In the genomic region with DNA sequence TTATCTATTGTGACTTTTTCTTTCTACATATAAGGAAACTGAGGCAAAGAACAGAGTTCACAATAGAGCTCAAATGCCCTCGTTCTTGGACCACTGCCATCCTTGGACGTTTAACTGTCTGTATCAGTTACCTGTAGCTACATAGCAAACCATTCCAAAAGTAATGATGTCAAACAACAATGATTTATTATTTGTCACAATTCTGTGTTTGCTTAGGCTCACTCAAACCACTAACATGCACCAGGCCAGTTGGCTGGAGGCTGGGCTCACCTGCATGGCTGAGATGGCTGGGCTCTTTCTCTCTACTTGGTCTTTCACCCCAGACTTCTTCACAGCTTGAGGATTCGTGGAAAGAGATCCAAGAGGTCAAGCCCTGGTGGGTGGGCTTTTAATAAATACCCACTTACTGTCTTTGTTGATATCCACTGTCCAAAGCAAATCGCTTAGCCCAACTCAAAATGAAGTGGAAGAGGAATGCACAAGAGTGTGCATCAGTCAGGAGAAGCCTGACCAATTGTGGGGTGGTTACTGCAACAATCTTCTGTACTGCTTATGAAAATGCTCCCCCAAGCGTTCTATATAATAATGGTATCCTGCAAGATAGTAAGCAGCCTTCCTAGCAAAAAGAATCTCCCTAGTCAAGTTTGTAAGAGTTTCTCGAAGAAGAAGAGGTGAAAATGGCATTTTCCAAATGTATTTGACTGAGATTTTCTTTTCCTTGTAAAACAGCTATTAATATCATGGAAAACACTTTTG, we compare ENCODE assay signal across 14 cellular contexts.
DNase-seq lines count a peak whose midpoint lies in the region; ATAC-seq, FAIRE-seq and TF ChIP-seq lines count a peak whose summit lies in the region.
"Had no signal": no experiment of that assay in that cellular context is flagged by ENCODE, and none has a peak within 500 bp of the region (broad histone marks: within the 10 kb centered on the region; RNA-seq: fewer than 3 reads in every experiment).

No MANE protein-coding gene starts in this region.

- TF ChIP-seq POLR2A in GM12878 (IDR thresholded peaks at IDR 0.05; ENCODE audit: low read depth, low read length): no peak

- H3K27me3 ChIP-seq in AG04450 (ENCODE audit: control insufficient read depth, insufficient read depth, low read length): no peaks in the 10 kb centered on the region
- H3K27me3 ChIP-seq in GM12878 (replicated peaks in 1 of 2; ENCODE audit: control insufficient read depth in 2 of 2, insufficient read depth in 2 of 2, low read length in 1 of 2): no peaks in the 10 kb centered on the region
- H3K27me3 ChIP-seq: vagina had no signal

- 12% methylated on average over 6 of the region's 6 CpGs for WGBS in GM12878 (ENCODE audit: insufficient coverage, insufficient replicate concordance, low lambda C conversion rate, missing lambda C conversion rate)

- H3K4me1 ChIP-seq in GM12878 (ENCODE audit: control insufficient read depth, insufficient read depth, low read length): no peaks in the 10 kb centered on the region
- H3K4me1 ChIP-seq: vagina had no signal

- no peak overlapping the region for H3K4me2 ChIP-seq in GM12878 (ENCODE audit: control insufficient read depth, insufficient read depth)

- intact Hi-C loops in GM12878 (cut with micrococcal nuclease; ENCODE audit: unreplicated experiment): no loop called here

- SMC1A ChIA-PET in GM12878 (lab: Charles Lee; ENCODE audit: uncharacterized antibody, unreplicated experiment): no interaction called here

- no TSS peak for BruUV-seq in GM12878 (replicated peaks; lab: Mats Ljungman, UMichigan)

- no peak overlapping the region for H3K27ac ChIP-seq in AG04450 (ENCODE audit: low read depth, low read length)
- no peak overlapping the region for H3K27ac ChIP-seq in GM12878 (ENCODE audit: control insufficient read depth, insufficient read depth)
- H3K27ac ChIP-seq: vagina had no signal

- TF ChIP-seq CTCF in AG04450 (IDR thresholded peaks at IDR 0.05; ENCODE audit: low read depth, low read length) (peak; percentile 36), GM12878 (IDR thresholded peaks at IDR 0.05 in 2 of 3, conservative IDR thresholded peaks at IDR 0.05 in 1 of 3; ENCODE audit: control insufficient read depth in 2 of 3, extremely low read depth in 1 of 3, insufficient read depth in 1 of 3, low read depth in 3 of 3, low read length in 3 of 3) (peak in 1 of 3 experiments; percentile 26; a peak in 2 of 6 replicates)

- in situ Hi-C loops in GM12878 (cut with MboI): loop anchor here (10.0 kb wide), 1 partner anchor 1112 kb away; no protein-coding TSS in a partner anchor

- RAD21 ChIA-PET in GM12878 (lab: Charles Lee; ENCODE audit: unreplicated experiment): interaction anchor here (1.1 kb wide), 1 partner anchor 233 kb away, joined by 3 read pairs; no protein-coding TSS in a partner anchor

- TF ChIP-seq EP300 in GM12878 (IDR thresholded peaks at IDR 0.05; ENCODE audit: borderline replicate concordance in 1 of 2, control insufficient read depth in 1 of 2, low read depth in 2 of 2, low read length in 2 of 2): no peak

- no peaks in the 10 kb centered on the region for H3K36me3 ChIP-seq in GM12878 (ENCODE audit: control insufficient read depth in 2 of 2, insufficient read depth in 2 of 2, low read length in 1 of 2)
- H3K36me3 ChIP-seq: vagina had no signal

- H3K79me2 ChIP-seq in GM12878 (ENCODE audit: control insufficient read depth, insufficient read depth, low read length): no peaks in the 10 kb centered on the region

- no peak for FAIRE-seq in GM12878 (lab: Jason Lieb, UNC)
- FAIRE-seq: endothelial cell of umbilical vein had no signal

- no peaks in the 10 kb centered on the region for H3K9me3 ChIP-seq in AG04450 (ENCODE audit: control insufficient read depth, insufficient read depth, low read length)
- no peaks in the 10 kb centered on the region for H3K9me3 ChIP-seq in GM12878 (replicated peaks; ENCODE audit: control insufficient read depth, insufficient read depth, low read length)
- H3K9me3 ChIP-seq: vagina had no signal

- POLR2A ChIA-PET in AG04450 (lab: Yijun Ruan, JAX) (interaction anchor here (1.1 to 1.2 kb wide), 2 partner anchors 11 to 198 kb away, joined by 3 read pairs; no protein-coding TSS in a partner anchor), GM12878 (lab: Charles Lee) (no interaction called here)

- no peaks in the 10 kb centered on the region for H4K20me1 ChIP-seq in GM12878 (ENCODE audit: control insufficient read depth, insufficient read depth)

- H3K4me3 ChIP-seq in AG04450 (ENCODE audit: low read depth, low read length) (no peak overlapping the region), GM12878 (no peak overlapping the region)
- H3K4me3 ChIP-seq: vagina had no signal

- CTCF ChIA-PET in AG04450 (lab: Charles Lee) (interaction anchor here (0.6 to 6.3 kb wide), 7 partner anchors 15 to 605 kb away, joined by 3 to 69 read pairs (median 5); no protein-coding TSS in a partner anchor), GM12878 (lab: Yijun Ruan, JAX) (interaction anchor here (0.8 to 2.1 kb wide), 5 partner anchors 10 to 234 kb away, joined by 3 to 10 read pairs (median 5); a partner anchor contains a TSS)

- no peak overlapping the region for H3K9ac ChIP-seq in GM12878 (ENCODE audit: control insufficient read depth, insufficient read depth, low read length)

- TF ChIP-seq RAD21 in GM12878 (IDR thresholded peaks at IDR 0.05; ENCODE audit: insufficient read depth, low read depth, low read length): peak; percentile 29; the same call in 1 of the 2 replicates

- DNase-seq in AG04450 (ENCODE audit: low read depth, low spot score): no peak
- DNase-seq in NCI-H69 (lab: John Stamatoyannopoulos, UW): peak; percentile 50
- DNase-seq in GM12878 (ENCODE audit: low read depth, low spot score): no peak
- DNase-seq in UCSD-AML1 (lab: John Stamatoyannopoulos, UW; ENCODE audit: unreplicated experiment): no peak
- no peak for DNase-seq in stimulated activated naive CD4-positive, alpha-beta T cell treated with Interleukin-2 at 50 U/mL for 16 hours (lab: John Stamatoyannopoulos, UW)
- no peak for DNase-seq in pons (ENCODE audit: low spot score)
- DNase-seq: activated CD4-positive, alpha-beta T cell treated with anti-CD3 and anti-CD28 coated beads for 4 hours; NCI-H1930; stimulated activated CD4-positive, alpha-beta T cell treated with anti-CD3 and anti-CD28 coated beads, Interleukin-12 subunit alpha, Interleukin-12 subunit beta, amount 100 ng/mL, for 4 hours had no signal

- ATAC-seq in GM18867 (IDR thresholded peaks at IDR 0.05; ENCODE audit: unreplicated experiment): peak; percentile 38
- peak; percentile 41; the same call in 2 of the 3 replicates for ATAC-seq in GM12878
- ATAC-seq in GM19023 (IDR thresholded peaks at IDR 0.05; ENCODE audit: unreplicated experiment): no peak
- ATAC-seq: activated T-helper 17 cell treated with anti-CD3 and anti-CD28 coated beads, Interleukin-2, amount 50 U/mL, for 72 hours had no signal

- no peak overlapping the region for H2AFZ ChIP-seq in GM12878 (ENCODE audit: control insufficient read depth, low read depth, low read length)

TF ChIP-seq in GM12878, 131 proteins besides CTCF, POLR2A, EP300 and RAD21 (continues in another document):
- no peak for TF ChIP-seq DPF2 (IDR thresholded peaks at IDR 0.05)
- no peak for TF ChIP-seq MXI1 (IDR thresholded peaks at IDR 0.05; ENCODE audit: low read depth, low read length)
- TF ChIP-seq CBX5 (IDR thresholded peaks at IDR 0.05; ENCODE audit: low read depth): no peak
- TF ChIP-seq BRCA1 (IDR thresholded peaks at IDR 0.05; ENCODE audit: low read depth, low read length): no peak
- no peak for TF ChIP-seq HDGF (IDR thresholded peaks at IDR 0.05)
- no peak for TF ChIP-seq SP1 (IDR thresholded peaks at IDR 0.05; ENCODE audit: low read depth, low read length)
- TF ChIP-seq CBX3 (IDR thresholded peaks at IDR 0.05; ENCODE audit: borderline replicate concordance, low read depth): no peak
- no peak for TF ChIP-seq CREB1 (IDR thresholded peaks at IDR 0.05; ENCODE audit: low read depth)
- TF ChIP-seq, protein P1, sequence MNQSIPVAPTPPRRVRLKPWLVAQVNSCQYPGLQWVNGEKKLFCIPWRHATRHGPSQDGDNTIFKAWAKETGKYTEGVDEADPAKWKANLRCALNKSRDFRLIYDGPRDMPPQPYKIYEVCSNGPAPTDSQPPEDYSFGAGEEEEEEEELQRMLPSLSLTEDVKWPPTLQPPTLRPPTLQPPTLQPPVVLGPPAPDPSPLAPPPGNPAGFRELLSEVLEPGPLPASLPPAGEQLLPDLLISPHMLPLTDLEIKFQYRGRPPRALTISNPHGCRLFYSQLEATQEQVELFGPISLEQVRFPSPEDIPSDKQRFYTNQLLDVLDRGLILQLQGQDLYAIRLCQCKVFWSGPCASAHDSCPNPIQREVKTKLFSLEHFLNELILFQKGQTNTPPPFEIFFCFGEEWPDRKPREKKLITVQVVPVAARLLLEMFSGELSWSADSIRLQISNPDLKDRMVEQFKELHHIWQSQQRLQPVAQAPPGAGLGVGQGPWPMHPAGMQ (IDR thresholded peaks at IDR 0.05; ENCODE audit: borderline replicate concordance): no peak
- no peak for TF ChIP-seq IRF4 (IDR thresholded peaks at IDR 0.05; ENCODE audit: low read depth, low read length)
- no peak for TF ChIP-seq RB1 (IDR thresholded peaks at IDR 0.05; ENCODE audit: borderline replicate concordance)
- TF ChIP-seq, protein P2, sequence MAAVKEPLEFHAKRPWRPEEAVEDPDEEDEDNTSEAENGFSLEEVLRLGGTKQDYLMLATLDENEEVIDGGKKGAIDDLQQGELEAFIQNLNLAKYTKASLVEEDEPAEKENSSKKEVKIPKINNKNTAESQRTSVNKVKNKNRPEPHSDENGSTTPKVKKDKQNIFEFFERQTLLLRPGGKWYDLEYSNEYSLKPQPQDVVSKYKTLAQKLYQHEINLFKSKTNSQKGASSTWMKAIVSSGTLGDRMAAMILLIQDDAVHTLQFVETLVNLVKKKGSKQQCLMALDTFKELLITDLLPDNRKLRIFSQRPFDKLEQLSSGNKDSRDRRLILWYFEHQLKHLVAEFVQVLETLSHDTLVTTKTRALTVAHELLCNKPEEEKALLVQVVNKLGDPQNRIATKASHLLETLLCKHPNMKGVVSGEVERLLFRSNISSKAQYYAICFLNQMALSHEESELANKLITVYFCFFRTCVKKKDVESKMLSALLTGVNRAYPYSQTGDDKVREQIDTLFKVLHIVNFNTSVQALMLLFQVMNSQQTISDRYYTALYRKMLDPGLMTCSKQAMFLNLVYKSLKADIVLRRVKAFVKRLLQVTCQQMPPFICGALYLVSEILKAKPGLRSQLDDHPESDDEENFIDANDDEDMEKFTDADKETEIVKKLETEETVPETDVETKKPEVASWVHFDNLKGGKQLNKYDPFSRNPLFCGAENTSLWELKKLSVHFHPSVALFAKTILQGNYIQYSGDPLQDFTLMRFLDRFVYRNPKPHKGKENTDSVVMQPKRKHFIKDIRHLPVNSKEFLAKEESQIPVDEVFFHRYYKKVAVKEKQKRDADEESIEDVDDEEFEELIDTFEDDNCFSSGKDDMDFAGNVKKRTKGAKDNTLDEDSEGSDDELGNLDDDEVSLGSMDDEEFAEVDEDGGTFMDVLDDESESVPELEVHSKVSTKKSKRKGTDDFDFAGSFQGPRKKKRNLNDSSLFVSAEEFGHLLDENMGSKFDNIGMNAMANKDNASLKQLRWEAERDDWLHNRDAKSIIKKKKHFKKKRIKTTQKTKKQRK (IDR thresholded peaks at IDR 0.05; ENCODE audit: low read depth, low read length): no peak
- TF ChIP-seq SREBF2 (IDR thresholded peaks at IDR 0.05; ENCODE audit: low read length): no peak
